In the genomic region with DNA sequence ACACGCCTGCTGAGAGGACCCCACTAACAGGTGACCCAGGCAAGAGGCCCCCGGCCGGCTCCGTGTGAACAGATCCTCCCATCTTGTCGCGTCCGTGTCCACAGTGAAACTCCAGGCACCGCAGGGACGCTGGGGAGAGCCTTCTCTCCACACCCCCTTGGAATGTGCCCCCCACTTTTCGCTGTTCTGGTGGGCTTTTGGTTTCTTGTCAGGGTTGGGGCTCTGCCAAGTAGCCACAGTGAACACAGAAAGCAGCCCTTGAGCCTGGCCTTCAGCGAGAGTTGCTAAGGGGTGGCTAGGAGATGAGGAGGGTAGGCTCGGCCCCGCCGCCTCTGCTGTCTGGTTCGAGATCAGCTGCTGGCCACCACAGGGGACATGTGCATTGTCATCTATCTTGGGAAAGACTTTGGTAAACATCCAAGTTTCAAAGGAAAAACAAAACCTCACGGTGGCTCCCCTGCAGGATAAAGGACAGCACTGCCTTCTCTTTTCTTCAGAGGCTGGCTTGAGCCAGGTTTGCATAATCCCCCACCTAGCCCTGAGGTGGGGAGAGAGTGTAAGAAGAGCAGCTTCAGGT, we compare ENCODE assay signal across 28 cellular contexts. TPM values are rescaled to one million over a fixed set of nuclear protein-coding genes. Genes with fewer than 3 reads are reported as not detected.
DNase-seq lines count a peak whose midpoint lies in the region; ATAC-seq, FAIRE-seq and TF ChIP-seq lines count a peak whose summit lies in the region.
"Had no signal": no experiment of that assay in that cellular context is flagged by ENCODE, and none has a peak within 500 bp of the region (broad histone marks: within the 10 kb centered on the region; RNA-seq: fewer than 3 reads in every experiment).

No MANE protein-coding gene starts in this region.

- 0 out of 6 replicates have a peak overlapping the region, but pooled peaks of 1 of the 2 experiments have one; percentile 5 for H3K27ac ChIP-seq in A549
- H3K27ac ChIP-seq: ascending aorta, hepatocyte, psoas muscle, suprapubic skin, vagina had no signal

- TF ChIP-seq POLR2A in A549 (IDR thresholded peaks at IDR 0.05; ENCODE audit: low read length), result no peak

- POLR2A ChIA-PET in A549 (lab: Yijun Ruan, JAX), result no interaction called here

- H3K4me1 ChIP-seq in A549, result 0 out of 3 replicates have a peak, but pooled peaks cover 6% of the 10 kb centered on the region
- H3K4me1 ChIP-seq: ascending aorta, psoas muscle, suprapubic skin, vagina had no signal

- DNase-seq in A549 (ENCODE audit: low read depth in 1 of 2, low spot score in 1 of 2) (peak; percentile 18 to 22), H4 (ENCODE audit: low spot score) (peak; percentile 40), cerebellar cortex (ENCODE audit: low spot score) (peak; percentile 59), iPS-NIHi7 (ENCODE audit: extremely low spot score) (peak; percentile 74), NK-92 (lab: John Stamatoyannopoulos, UW; ENCODE audit: unreplicated experiment) (no peak), cortex of kidney (lab: John Stamatoyannopoulos, UW) (no peak), kidney glomerular epithelial cell (lab: John Stamatoyannopoulos, UW) (no peak)
- DNase-seq: activated CD4-positive, alpha-beta T cell treated with anti-CD3 and anti-CD28 coated beads, Interleukin-2, amount 50 U/mL, for 48 hours; activated naive CD4-positive, alpha-beta T cell treated with anti-CD3 and anti-CD28 coated beads, Interleukin-2, amount 10 ng/mL, durations not matched to agents 7 days and 5 days; activated T-cell treated with anti-CD3 and anti-CD28 coated beads, Interleukin-2, amount 50 U/mL, for 24 hours; CD4-positive, alpha-beta memory T cell; DMS53; NCI-H1105 treated with DMSO at 0.1 percent for 48 hours; NCI-H2107; NCI-H524 treated with DMSO at 0.1 percent for 48 hours; psoas muscle; SIG-M5; T-helper 1 cell had no signal

- no peak for FAIRE-seq in A549 (lab: Jason Lieb, UNC)
- FAIRE-seq: endothelial cell of umbilical vein, HTR-8/SVneo had no signal

- no peak overlapping the region for H3K4me2 ChIP-seq in A549
- H3K4me2 ChIP-seq: hepatocyte had no signal

- no peaks in the 10 kb centered on the region for H3K9me3 ChIP-seq in A549
- H3K9me3 ChIP-seq: ascending aorta, psoas muscle, suprapubic skin, vagina had no signal

- WGBS in A549 (ENCODE audit: missing lambda C conversion rate), result 59% methylated on average over 16 of the region's 16 CpGs

- TF ChIP-seq CTCF in A549 (IDR thresholded peaks at IDR 0.05), result no peak

- CTCF ChIA-PET in A549 (lab: Yijun Ruan, JAX), result interaction anchor here (1.2 kb wide), 1 partner anchor 9 kb away, joined by 3 read pairs; no protein-coding TSS in a partner anchor

- no peak for TF ChIP-seq RAD21 in A549 (conservative IDR thresholded peaks at IDR 0.05 in 1 of 2, IDR thresholded peaks at IDR 0.05 in 1 of 2)

- no peak overlapping the region for H3K4me3 ChIP-seq in A549
- H3K4me3 ChIP-seq: ascending aorta, hepatocyte, psoas muscle, suprapubic skin, vagina had no signal

- no peak for TF ChIP-seq EP300 in A549 (IDR thresholded peaks at IDR 0.05)

- ATAC-seq in A549, result peak; percentile 40 to 53; a peak in 4 of 6 replicates
- ATAC-seq in esophagus mucosa, result no peak
- ATAC-seq: psoas muscle had no signal

TF ChIP-seq in A549, 52 proteins besides CTCF, POLR2A, EP300 and RAD21:
- TF ChIP-seq HOXA7 (CRISPR knock-in tag; IDR thresholded peaks at IDR 0.05) (no peak), NPAS2 (CRISPR knock-in tag; IDR thresholded peaks at IDR 0.05; ENCODE audit: borderline replicate concordance) (no peak), HEYL (CRISPR knock-in tag; IDR thresholded peaks at IDR 0.05) (no peak), NR3C1 (IDR thresholded peaks at IDR 0.05) (no peak), HOXB5 (CRISPR knock-in tag; IDR thresholded peaks at IDR 0.05) (no peak), SMC3 (IDR thresholded peaks at IDR 0.05) (no peak), KDM1A (IDR thresholded peaks at IDR 0.05; ENCODE audit: low read depth) (no peak), MYC (IDR thresholded peaks at IDR 0.05; ENCODE audit: borderline replicate concordance, low read length) (no peak), BHLHE40 (IDR thresholded peaks at IDR 0.05; ENCODE audit: low read depth, low read length) (no peak), TP53 (CRISPR knock-in tag; IDR thresholded peaks at IDR 0.05) (no peak), HMGXB4 (CRISPR knock-in tag; IDR thresholded peaks at IDR 0.05; ENCODE audit: borderline replicate concordance) (no peak), HOXB13 (CRISPR knock-in tag; IDR thresholded peaks at IDR 0.05; ENCODE audit: low read depth) (no peak), CEBPB (IDR thresholded peaks at IDR 0.05) (no peak)

RNA-seq across cellular contexts. Expression of gene SYNDIG1, which starts 22.7 kb away (rescaled TPM):
- polyA plus RNA-seq in A549 (2011; rRNA removed), result 0.96 and 1.1 TPM in 2 replicates
- polyA plus RNA-seq in A549 (2012; cell fraction: cytosol; rRNA removed), result 1.4 and 1.8 TPM in 2 replicates
- polyA plus RNA-seq in A549 (2012; cell fraction: nucleus; rRNA removed), result 1.6 and 1.8 TPM in 2 replicates
- polyA plus RNA-seq in A549 (2017; fragmentation: RNase III; extraction: RNeasy Plus Mini Kit Qiagen cat#74134 plus additional on column Dnase treatment), result 1.9 to 2.7 TPM (median 2.6 TPM) in 3 replicates
- polyA minus RNA-seq in A549 (2011; rRNA and poly(A)+ RNA removed), result 0.62 and 1.6 TPM in 2 replicates
- total RNA-seq in H4 (2014; rRNA removed; shearing (Covaris generic)), result 0.47 and 0.77 TPM in 2 replicates
- total RNA-seq in esophagus mucosa, result 0.08 TPM
- total RNA-seq: CD4-positive, alpha-beta memory T cell; endothelial cell of umbilical vein; fibroblast of villous mesenchyme; mononuclear cell; OCI-LY7; psoas muscle; suprapubic skin had no signal
- polyA plus RNA-seq: CD4-positive, alpha-beta memory T cell; endothelial cell of umbilical vein had no signal

Comparison
In these comparisons a context has a peak if more than half of its experiments do, and no peak if none do; other contexts are left out.
1. DNase-seq: peak in A549 (2 of 2), H4 (single experiment), cerebellar cortex (single experiment) and iPS-NIHi7 (single experiment); none in NK-92 (single experiment), cortex of kidney (single experiment) and kidney glomerular epithelial cell (single experiment).